In the genomic region with DNA sequence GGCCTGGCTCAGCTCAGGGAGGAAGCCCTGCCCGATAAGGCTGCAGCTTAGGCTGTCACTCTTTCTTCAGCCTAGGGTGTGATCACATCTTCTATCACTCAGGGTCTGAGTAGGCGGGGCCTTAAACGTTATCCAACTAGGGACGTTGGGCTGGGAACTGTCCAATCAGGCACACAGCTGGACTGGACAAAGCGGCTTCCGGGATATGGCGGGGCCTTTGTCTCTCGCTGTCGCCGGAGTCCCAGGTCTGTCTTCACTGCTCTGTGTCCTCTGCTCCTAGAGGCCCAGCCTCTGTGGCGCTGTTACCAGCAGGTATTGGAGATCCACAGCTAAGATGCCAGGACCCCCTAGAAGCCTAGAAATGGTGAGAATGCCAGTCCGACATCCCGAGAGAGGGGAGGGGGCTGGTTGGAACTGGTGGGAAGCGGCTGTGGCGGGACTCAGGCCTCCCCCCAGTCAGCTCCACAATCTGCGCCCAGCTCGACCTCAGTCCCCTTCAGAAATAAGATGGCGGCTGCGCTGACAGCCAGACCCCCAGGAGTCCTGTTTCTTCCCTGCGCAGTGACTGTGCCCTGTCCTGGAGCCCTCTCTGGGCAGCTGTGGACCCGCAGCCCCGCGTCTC, we compare ENCODE assay signal across 8 cellular contexts. TPM values are rescaled to one million over a fixed set of nuclear protein-coding genes. Genes with fewer than 3 reads are reported as not detected.
A peak's percentile ranks its signal among the peaks of the same experiment; 100 is the strongest.
DNase-seq lines count a peak whose midpoint lies in the region; ATAC-seq and TF ChIP-seq lines count a peak whose summit lies in the region.

ZNF254 (plus strand) TSS at position 214 of the 622 bp plus-strand sequence; CDS start at position 335, 121 bp downstream.

- peak within 1 kb of the TSS; percentile 49 to 82 (median 63) for H3K4me3 ChIP-seq in spleen

- CTCF ChIA-PET in GM10248 (lab: Yijun Ruan, JAX): interaction anchor here (0.9 kb wide), 2 partner anchors 11 to 54 kb away, joined by 3 to 4 read pairs; no protein-coding TSS in a partner anchor

- H3K27me3 ChIP-seq in spleen (replicated peaks in 1 of 7): no peaks in the 10 kb centered on the region

- H3K4me1 ChIP-seq in spleen: peaks cover 0 to 31% (median 19%) of the 10 kb centered on the region in 6 donors

- H3K36me3 ChIP-seq in spleen: peaks cover 0 to 12% (median under 1%) of the 10 kb centered on the region in 6 donors

- WGBS in spleen, 5 donors: 0 to 4% (median 0%) methylated on average over 21 to 23 of the region's 23 CpGs

- POLR2A ChIA-PET in GM10248 (lab: Yijun Ruan, JAX): interaction anchor here (0.5 to 1.7 kb wide), 7 partner anchors 11 to 813 kb away, joined by 3 to 7 read pairs (median 4); partner anchors contain the start of gene ZNF675

- peak in 2 of 3 donors; percentile 42 to 68 for TF ChIP-seq POLR2A in spleen (IDR thresholded peaks at IDR 0.05)

- intact Hi-C loops in spleen (cut with DNase I; ENCODE audit: low total_unique reads): loop anchor here (10.0 kb wide), 1 partner anchor 52 kb away; no protein-coding TSS in a partner anchor

- DNase-seq in GM10248 (ENCODE audit: extremely low spot score) (peak; percentile 86), NCI-H1930 (lab: John Stamatoyannopoulos, UW) (peak; percentile 71 to 83), iris pigment epithelial cell (ENCODE audit: low read depth) (peak; percentile 97), spleen (peak; percentile 95), NCI-H345 (lab: John Stamatoyannopoulos, UW) (no peak)
- peak; percentile 35 to 61 (median 50) for DNase-seq in activated CD4-positive, CD25-positive, alpha-beta regulatory T cell (lab: John Stamatoyannopoulos, UW)
- DNase-seq in central memory CD4-positive, alpha-beta T cell: peak; percentile 67

- peak; percentile 100 for ATAC-seq in HG02623 (IDR thresholded peaks at IDR 0.05; ENCODE audit: unreplicated experiment)

- no peak for TF ChIP-seq CTCF in GM10248 (IDR thresholded peaks at IDR 0.05; ENCODE audit: control extremely low read depth, extremely low read depth, low read depth, missing control alignments)
- no peak for TF ChIP-seq CTCF in spleen (IDR thresholded peaks at IDR 0.05 in 8 of 11, conservative IDR thresholded peaks at IDR 0.05 in 3 of 11)

- peak within 1 kb of the TSS; percentile 87 to 93 (median 91) for H3K27ac ChIP-seq in spleen

- peaks cover 0 to 12% (median 0%) of the 10 kb centered on the region in 8 donors for H3K9me3 ChIP-seq in spleen

RNA-seq across cellular contexts. Expression of gene ZNF254, which starts in this region (rescaled TPM):
- total RNA-seq in spleen: 10 to 100 TPM; 21.0 to 35.6 (median 25.7) TPM
- 1 to 10 TPM; 5.6 to 6.3 (median 6.0) TPM for polyA plus RNA-seq in spleen
